9 cellular contexts compared by ENCODE assay signal in the genomic region with DNA sequence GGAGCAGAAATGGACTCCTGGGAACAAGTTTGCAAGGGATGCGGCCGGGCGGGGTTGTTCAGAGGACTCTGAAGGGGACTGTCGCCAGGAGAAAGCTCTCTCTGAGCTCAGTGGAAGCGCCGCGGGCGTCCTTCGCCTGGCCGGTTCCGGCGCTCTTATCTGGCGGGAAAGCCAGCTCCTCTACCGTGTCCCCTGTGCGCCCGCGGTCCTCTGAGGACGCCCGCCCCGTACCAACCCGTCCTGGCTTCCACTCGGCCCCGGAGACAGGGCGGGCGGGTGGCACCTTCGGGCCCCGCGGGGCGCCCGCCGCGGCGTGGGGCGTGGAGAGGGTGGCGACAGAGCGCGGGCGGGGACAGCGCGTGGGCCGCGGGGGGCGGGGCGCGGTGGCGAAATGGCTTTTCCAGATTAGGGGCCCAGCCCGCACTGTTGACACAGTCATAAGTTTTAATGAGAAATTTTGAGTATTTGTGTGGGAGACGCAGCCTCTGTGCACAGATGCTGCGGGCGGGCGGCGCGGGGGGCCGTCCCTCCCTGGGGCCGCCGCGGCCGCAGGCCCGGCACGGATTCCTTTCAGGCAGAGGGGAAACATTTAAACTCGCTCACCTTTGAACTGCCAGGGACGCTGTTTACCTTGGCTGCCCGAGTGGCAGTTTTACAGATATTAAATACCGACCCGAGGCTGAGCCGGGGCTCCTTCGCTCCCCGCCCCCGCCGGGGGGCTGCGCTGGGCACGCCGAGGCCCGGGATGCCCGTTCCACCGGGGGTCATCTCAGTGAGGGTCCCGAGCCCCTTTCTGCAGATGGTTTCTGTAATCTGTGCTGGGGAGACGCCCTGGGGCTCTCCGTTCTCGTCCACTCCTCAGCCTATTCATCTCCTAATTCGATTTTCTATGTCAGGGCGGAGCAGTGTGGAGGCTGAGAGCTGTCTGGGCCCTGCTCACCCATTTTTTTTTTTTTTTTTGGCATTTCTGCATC.
DNase-seq lines count a peak whose midpoint lies in the region; FAIRE-seq and TF ChIP-seq lines count a peak whose summit lies in the region.
"Had no signal": no experiment of that assay in that cellular context is flagged by ENCODE, and none has a peak within 500 bp of the region (broad histone marks: within the 10 kb centered on the region; RNA-seq: fewer than 3 reads in every experiment).

No MANE protein-coding gene starts in this region.

- H3K4me1 ChIP-seq in MM.1S (ENCODE audit: low read length) (no peaks in the 10 kb centered on the region), adipocyte (ENCODE audit: control insufficient read depth, insufficient read depth, low read length) (peaks cover 4% of the 10 kb centered on the region), kidney (ENCODE audit: control insufficient read depth in 1 of 2, insufficient read depth in 1 of 2, low read depth in 1 of 2, low read length in 2 of 2) (peaks cover 0 to 3% of the 10 kb centered on the region in 2 donors)

- no peaks in the 10 kb centered on the region for H3K9me2 ChIP-seq in MM.1S (replicated peaks; ENCODE audit: insufficient read depth, low read length)

- no peak overlapping the region for H2AFZ ChIP-seq in MM.1S (ENCODE audit: low read length)

- DNase-seq in DMS53 (lab: John Stamatoyannopoulos, UW): peak; percentile 79
- DNase-seq in MM.1S: no peak
- peak; percentile 19 for DNase-seq in adipocyte (ENCODE audit: low read depth)
- peak; percentile 87 for DNase-seq in kidney
- DNase-seq in stimulated activated CD4-positive, alpha-beta T cell treated with anti-CD3 and anti-CD28 coated beads, Interleukin-4, amount 100 ng/mL, for 1 hour: peak; percentile 39
- no peak for DNase-seq in cerebellar nuclear complex (lab: John Stamatoyannopoulos, UW)
- DNase-seq in OCI-M2 (lab: John Stamatoyannopoulos, UW; ENCODE audit: unreplicated experiment): no peak
- no peak for DNase-seq in NCI-H2107 treated with DMSO at 0.1 percent for 48 hours (lab: John Stamatoyannopoulos, UW; ENCODE audit: unreplicated experiment)

- H3K27ac ChIP-seq in MM.1S (ENCODE audit: low read length): no peak overlapping the region
- H3K27ac ChIP-seq in kidney (ENCODE audit: low read depth in 2 of 2, low read length in 2 of 2): no peak overlapping the region
- H3K27ac ChIP-seq: HL-60 had no signal

- no peaks in the 10 kb centered on the region for H4K20me1 ChIP-seq in MM.1S (ENCODE audit: insufficient read depth, low read length)

- no peak overlapping the region for H3K9ac ChIP-seq in MM.1S (ENCODE audit: low read length)
- peak overlapping the region; percentile 34 for H3K9ac ChIP-seq in adipocyte (ENCODE audit: low read length)
- no peak overlapping the region for H3K9ac ChIP-seq in kidney (ENCODE audit: low read length in 2 of 2)

- intact Hi-C loops in kidney (cut with DNase I): no loop called here

- H3K79me2 ChIP-seq in MM.1S (ENCODE audit: low read length): no peaks in the 10 kb centered on the region

- H3K36me3 ChIP-seq in MM.1S (replicated peaks; ENCODE audit: insufficient read depth, low read length) (no peaks in the 10 kb centered on the region), adipocyte (ENCODE audit: control insufficient read depth, insufficient read depth, low read length, severe bottlenecking) (no peaks in the 10 kb centered on the region), kidney (ENCODE audit: control insufficient read depth in 1 of 2, insufficient read depth in 2 of 2, low read length in 2 of 2) (no peaks in the 10 kb centered on the region)

- H3K9me3 ChIP-seq in MM.1S (replicated peaks; ENCODE audit: insufficient read depth, low read length) (no peaks in the 10 kb centered on the region), adipocyte (ENCODE audit: control insufficient read depth, low read length) (peaks cover 8% of the 10 kb centered on the region), kidney (ENCODE audit: control insufficient read depth in 1 of 2, low read length in 2 of 2) (peaks cover 0 to 4% of the 10 kb centered on the region in 2 donors)

- no peak for FAIRE-seq in kidney (lab: Jason Lieb, UNC)

- TF ChIP-seq CTCF in MM.1S (IDR thresholded peaks at IDR 0.05; ENCODE audit: low read length): no peak
- no peak for TF ChIP-seq CTCF in kidney (IDR thresholded peaks at IDR 0.05; ENCODE audit: borderline replicate concordance, extremely low read depth, insufficient read depth)

- H3K27me3 ChIP-seq in MM.1S (replicated peaks; ENCODE audit: insufficient read depth, low read length) (peaks cover 8% of the 10 kb centered on the region), adipocyte (replicated peaks; ENCODE audit: control insufficient read depth, insufficient read depth, low read length) (peaks cover 73% of the 10 kb centered on the region)

- H3K4me3 ChIP-seq in MM.1S (ENCODE audit: low read length) (no peak overlapping the region), adipocyte (ENCODE audit: low read length) (peak overlapping the region; percentile 78), kidney (ENCODE audit: low read length in 2 of 2) (peak overlapping the region in 1 of 2 donors; percentile 40)

- peak overlapping the region; percentile 29; the same call in 1 of the 2 replicates for H3K4me2 ChIP-seq in MM.1S (ENCODE audit: low read depth, low read length)

- H3F3A ChIP-seq in MM.1S (ENCODE audit: insufficient read depth, low read length): no peaks in the 10 kb centered on the region

Comparison
In these comparisons a context has a peak if more than half of its experiments do, and no peak if none do; other contexts are left out.
1. DNase-seq: peak in DMS53 (single experiment), adipocyte (single experiment), kidney (single experiment) and stimulated activated CD4-positive, alpha-beta T cell treated with anti-CD3 and anti-CD28 coated beads, Interleukin-4, amount 100 ng/mL, for 1 hour (single experiment); none in MM.1S (single experiment), cerebellar nuclear complex (0 of 2), OCI-M2 (single experiment) and NCI-H2107 treated with DMSO at 0.1 percent for 48 hours (single experiment).